ENCODE assay signal across 8 cellular contexts in genomic region chr20:833450-834150, GRCh38. TPM values are rescaled to one million over a fixed set of nuclear protein-coding genes. Genes with fewer than 3 reads are reported as not detected.
DNase-seq lines count a peak whose midpoint lies in the region; ATAC-seq and TF ChIP-seq lines count a peak whose summit lies in the region.

Gene FAM110A (plus strand): TSS chr20:833715. CDS start chr20:844805, 11,090 bp downstream.

- peak within 1 kb of the TSS; percentile 89 for H3K27ac ChIP-seq in foreskin keratinocyte

- DNase-seq in GM04504 (ENCODE audit: low read depth) (peak; percentile 89), HFF-Myc (ENCODE audit: extremely low read depth, low read depth) (peak; percentile 74), MV-4-11 (lab: John Stamatoyannopoulos, UW) (peak; percentile 96), SK-MEL-5 (ENCODE audit: low read depth, low spot score) (peak; percentile 93), foreskin keratinocyte (peak; percentile 81 to 89), stromal cell of bone marrow (ENCODE audit: low read depth) (peak; percentile 92)
- peak; percentile 77 to 92 (median 88) for DNase-seq in activated naive CD4-positive, alpha-beta T cell (lab: John Stamatoyannopoulos, UW)

- in situ Hi-C loops in SK-MEL-5 (cut with HindIII; ENCODE audit: low pct_unique_long_range_greater_than_20kb, low sequenced_read_pairs), result no loop called here

- H3K4me1 ChIP-seq in foreskin keratinocyte, result peaks cover 20% of the 10 kb centered on the region
- peaks cover 9% of the 10 kb centered on the region for H3K4me1 ChIP-seq in neuron (ENCODE audit: insufficient read depth, low read length)

- no peaks in the 10 kb centered on the region for H3K27me3 ChIP-seq in foreskin keratinocyte
- no peaks in the 10 kb centered on the region for H3K27me3 ChIP-seq in neuron (ENCODE audit: insufficient read depth, low read length)

- peak within 1 kb of the TSS; percentile 86 for H3K4me3 ChIP-seq in HFF-Myc (replicated peaks; ENCODE audit: low read depth, low read length)
- peak within 1 kb of the TSS; percentile 77 for H3K4me3 ChIP-seq in neuron (ENCODE audit: low read length)

- ATAC-seq in foreskin keratinocyte, result peak; percentile 96

- H3K9me3 ChIP-seq in neuron (ENCODE audit: low read length), result no peaks in the 10 kb centered on the region

- peak within 1 kb of the TSS; percentile 84 for H2AFZ ChIP-seq in neuron (ENCODE audit: low read depth, low read length)

- TF ChIP-seq CTCF in HFF-Myc (IDR thresholded peaks at IDR 0.05; ENCODE audit: low read depth, low read length, missing control alignments) (no peak), foreskin keratinocyte (conservative IDR thresholded peaks at IDR 0.05) (no peak)

- no peaks in the 10 kb centered on the region for H3K36me3 ChIP-seq in neuron (ENCODE audit: insufficient read depth, low read length)

RNA-seq across cellular contexts. Expression of gene FAM110A, which starts in this region (rescaled TPM):
- 2.6 and 3.3 TPM in 2 replicates for total RNA-seq in SK-MEL-5 (2014; rRNA removed; shearing (Covaris generic))
- 6.0 and 8.7 TPM in 2 replicates for polyA plus RNA-seq in SK-MEL-5 (2015; cell fraction: cytosol; rRNA removed)
- polyA plus RNA-seq in SK-MEL-5 (2015; cell fraction: nucleus; rRNA removed), result 4.4 and 4.5 TPM in 2 replicates
- total RNA-seq in foreskin keratinocyte, result 18.4 and 18.8 TPM in 2 replicates
- polyA plus RNA-seq in foreskin keratinocyte, result 27.6 and 29.6 TPM in 2 replicates

Comparison
In these comparisons a context has a peak if more than half of its experiments do, and no peak if none do; other contexts are left out.
1. Peak in every context shown above with its lines: DNase-seq, ATAC-seq, H3K4me3 ChIP-seq and H3K27ac ChIP-seq.